In the genomic region with DNA sequence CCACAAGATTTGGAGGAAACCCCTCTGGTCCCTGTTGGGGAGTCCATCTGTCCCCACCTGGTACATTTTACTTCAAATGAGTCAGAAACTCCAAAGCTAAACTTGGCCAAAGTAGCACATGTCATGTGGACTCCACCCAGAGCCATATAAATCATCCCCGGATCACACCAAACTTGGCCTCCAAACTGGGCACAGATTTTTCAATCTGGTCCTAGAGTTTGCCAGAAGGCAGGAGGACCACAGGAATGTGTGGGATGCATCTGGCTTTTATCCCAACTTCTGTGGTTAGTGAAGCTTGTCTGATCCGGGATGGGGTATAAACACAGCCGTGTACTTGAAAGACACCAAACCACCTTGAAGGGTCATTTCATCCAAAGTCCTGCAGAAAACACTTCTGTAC, we compare ENCODE assay signal across 1 cellular context.
TF ChIP-seq lines count a peak whose summit lies in the region.

No MANE protein-coding gene starts in this region.

TF ChIP-seq in GM23338, 12 proteins besides CTCF, POLR2A, EP300 and RAD21 (continued from another document):
- TF ChIP-seq, protein P1, sequence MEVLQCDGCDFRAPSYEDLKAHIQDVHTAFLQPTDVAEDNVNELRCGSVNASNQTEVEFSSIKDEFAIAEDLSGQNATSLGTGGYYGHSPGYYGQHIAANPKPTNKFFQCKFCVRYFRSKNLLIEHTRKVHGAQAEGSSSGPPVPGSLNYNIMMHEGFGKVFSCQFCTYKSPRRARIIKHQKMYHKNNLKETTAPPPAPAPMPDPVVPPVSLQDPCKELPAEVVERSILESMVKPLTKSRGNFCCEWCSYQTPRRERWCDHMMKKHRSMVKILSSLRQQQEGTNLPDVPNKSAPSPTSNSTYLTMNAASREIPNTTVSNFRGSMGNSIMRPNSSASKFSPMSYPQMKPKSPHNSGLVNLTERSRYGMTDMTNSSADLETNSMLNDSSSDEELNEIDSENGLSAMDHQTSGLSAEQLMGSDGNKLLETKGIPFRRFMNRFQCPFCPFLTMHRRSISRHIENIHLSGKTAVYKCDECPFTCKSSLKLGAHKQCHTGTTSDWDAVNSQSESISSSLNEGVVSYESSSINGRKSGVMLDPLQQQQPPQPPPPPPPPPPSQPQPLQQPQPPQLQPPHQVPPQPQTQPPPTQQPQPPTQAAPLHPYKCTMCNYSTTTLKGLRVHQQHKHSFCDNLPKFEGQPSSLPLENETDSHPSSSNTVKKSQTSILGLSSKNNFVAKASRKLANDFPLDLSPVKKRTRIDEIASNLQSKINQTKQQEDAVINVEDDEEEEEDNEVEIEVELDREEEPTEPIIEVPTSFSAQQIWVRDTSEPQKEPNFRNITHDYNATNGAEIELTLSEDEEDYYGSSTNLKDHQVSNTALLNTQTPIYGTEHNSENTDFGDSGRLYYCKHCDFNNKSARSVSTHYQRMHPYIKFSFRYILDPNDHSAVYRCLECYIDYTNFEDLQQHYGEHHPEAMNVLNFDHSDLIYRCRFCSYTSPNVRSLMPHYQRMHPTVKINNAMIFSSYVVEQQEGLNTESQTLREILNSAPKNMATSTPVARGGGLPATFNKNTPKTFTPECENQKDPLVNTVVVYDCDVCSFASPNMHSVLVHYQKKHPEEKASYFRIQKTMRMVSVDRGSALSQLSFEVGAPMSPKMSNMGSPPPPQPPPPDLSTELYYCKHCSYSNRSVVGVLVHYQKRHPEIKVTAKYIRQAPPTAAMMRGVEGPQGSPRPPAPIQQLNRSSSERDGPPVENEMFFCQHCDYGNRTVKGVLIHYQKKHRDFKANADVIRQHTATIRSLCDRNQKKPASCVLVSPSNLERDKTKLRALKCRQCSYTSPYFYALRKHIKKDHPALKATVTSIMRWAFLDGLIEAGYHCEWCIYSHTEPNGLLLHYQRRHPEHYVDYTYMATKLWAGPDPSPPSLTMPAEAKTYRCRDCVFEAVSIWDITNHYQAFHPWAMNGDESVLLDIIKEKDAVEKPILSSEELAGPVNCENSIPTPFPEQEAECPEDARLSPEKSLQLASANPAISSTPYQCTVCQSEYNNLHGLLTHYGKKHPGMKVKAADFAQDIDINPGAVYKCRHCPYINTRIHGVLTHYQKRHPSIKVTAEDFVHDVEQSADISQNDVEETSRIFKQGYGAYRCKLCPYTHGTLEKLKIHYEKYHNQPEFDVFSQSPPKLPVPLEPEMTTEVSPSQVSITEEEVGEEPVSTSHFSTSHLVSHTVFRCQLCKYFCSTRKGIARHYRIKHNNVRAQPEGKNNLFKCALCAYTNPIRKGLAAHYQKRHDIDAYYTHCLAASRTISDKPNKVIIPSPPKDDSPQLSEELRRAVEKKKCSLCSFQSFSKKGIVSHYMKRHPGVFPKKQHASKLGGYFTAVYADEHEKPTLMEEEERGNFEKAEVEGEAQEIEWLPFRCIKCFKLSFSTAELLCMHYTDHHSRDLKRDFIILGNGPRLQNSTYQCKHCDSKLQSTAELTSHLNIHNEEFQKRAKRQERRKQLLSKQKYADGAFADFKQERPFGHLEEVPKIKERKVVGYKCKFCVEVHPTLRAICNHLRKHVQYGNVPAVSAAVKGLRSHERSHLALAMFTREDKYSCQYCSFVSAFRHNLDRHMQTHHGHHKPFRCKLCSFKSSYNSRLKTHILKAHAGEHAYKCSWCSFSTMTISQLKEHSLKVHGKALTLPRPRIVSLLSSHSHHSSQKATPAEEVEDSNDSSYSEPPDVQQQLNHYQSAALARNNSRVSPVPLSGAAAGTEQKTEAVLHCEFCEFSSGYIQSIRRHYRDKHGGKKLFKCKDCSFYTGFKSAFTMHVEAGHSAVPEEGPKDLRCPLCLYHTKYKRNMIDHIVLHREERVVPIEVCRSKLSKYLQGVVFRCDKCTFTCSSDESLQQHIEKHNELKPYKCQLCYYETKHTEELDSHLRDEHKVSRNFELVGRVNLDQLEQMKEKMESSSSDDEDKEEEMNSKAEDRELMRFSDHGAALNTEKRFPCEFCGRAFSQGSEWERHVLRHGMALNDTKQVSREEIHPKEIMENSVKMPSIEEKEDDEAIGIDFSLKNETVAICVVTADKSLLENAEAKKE (CRISPR knock-in tag; IDR thresholded peaks at IDR 0.05): no peak
- TF ChIP-seq NANOG (IDR thresholded peaks at IDR 0.05; ENCODE audit: borderline replicate concordance) (no peak), EZH2phosphoT487 (IDR thresholded peaks at IDR 0.05; ENCODE audit: unreplicated experiment) (no peak), EZH2 (IDR thresholded peaks at IDR 0.05; ENCODE audit: low read depth, unreplicated experiment) (no peak), ZNF331 (CRISPR knock-in tag; IDR thresholded peaks at IDR 0.05; ENCODE audit: low read depth) (no peak), POLR2AphosphoS5 (IDR thresholded peaks at IDR 0.05; ENCODE audit: low read depth) (no peak)
- TF ChIP-seq, protein P2, sequence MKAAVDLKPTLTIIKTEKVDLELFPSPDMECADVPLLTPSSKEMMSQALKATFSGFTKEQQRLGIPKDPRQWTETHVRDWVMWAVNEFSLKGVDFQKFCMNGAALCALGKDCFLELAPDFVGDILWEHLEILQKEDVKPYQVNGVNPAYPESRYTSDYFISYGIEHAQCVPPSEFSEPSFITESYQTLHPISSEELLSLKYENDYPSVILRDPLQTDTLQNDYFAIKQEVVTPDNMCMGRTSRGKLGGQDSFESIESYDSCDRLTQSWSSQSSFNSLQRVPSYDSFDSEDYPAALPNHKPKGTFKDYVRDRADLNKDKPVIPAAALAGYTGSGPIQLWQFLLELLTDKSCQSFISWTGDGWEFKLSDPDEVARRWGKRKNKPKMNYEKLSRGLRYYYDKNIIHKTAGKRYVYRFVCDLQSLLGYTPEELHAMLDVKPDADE (IDR thresholded peaks at IDR 0.05): no peak
TF ChIP-seq in GM23338: peak in this region for 0.
